Comparison of ENCODE assay signal across 1 cellular context in the genomic region with DNA sequence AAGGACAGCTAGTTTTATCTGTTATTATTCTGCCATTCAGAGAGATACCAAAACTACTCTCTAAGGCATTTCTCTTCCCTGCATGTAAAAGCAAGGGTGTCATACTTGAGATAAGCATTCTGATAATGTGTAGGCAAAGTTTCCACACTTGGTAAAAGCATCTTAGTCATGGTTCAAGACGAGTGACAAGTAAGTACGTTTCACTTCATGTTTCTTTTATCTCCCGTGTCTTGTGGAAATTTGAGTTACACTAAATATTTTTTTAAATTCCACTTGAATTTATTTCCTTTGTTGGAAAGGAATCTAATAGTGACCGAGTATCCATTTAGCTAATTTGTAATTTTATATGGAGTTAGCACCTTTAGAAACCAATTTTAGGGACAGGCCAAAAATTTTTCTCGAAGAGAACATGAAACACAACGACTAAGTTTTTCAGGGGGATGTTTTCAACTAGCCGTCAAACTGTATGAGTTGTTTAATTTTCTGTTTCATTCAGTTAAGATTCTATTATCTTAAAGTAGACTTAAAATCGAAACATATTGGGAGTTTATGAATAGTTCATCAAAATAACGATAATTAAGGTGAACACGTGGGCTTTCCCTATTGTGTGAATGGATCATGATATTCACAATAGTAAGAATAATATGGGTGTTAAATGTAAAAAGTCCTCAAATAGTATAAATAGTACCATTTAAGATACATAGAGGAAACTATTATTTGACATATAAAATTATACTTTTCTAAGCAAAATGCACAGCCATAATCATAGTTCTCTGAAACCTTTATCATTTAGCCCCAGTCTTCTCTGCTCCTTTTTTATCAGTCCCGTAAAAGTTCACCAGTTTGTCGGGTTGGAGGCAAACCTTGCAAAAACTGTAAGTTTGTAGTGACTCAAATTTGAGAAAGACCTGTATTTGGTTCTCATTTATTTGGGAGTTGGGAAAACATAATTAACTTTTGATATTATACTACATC.
TF ChIP-seq lines count a peak whose summit lies in the region.

No MANE protein-coding gene starts in this region.

TF ChIP-seq in K562, 482 proteins besides CTCF, POLR2A, EP300 and RAD21 (continued from another document and continues in another):
- TF ChIP-seq, protein P1, sequence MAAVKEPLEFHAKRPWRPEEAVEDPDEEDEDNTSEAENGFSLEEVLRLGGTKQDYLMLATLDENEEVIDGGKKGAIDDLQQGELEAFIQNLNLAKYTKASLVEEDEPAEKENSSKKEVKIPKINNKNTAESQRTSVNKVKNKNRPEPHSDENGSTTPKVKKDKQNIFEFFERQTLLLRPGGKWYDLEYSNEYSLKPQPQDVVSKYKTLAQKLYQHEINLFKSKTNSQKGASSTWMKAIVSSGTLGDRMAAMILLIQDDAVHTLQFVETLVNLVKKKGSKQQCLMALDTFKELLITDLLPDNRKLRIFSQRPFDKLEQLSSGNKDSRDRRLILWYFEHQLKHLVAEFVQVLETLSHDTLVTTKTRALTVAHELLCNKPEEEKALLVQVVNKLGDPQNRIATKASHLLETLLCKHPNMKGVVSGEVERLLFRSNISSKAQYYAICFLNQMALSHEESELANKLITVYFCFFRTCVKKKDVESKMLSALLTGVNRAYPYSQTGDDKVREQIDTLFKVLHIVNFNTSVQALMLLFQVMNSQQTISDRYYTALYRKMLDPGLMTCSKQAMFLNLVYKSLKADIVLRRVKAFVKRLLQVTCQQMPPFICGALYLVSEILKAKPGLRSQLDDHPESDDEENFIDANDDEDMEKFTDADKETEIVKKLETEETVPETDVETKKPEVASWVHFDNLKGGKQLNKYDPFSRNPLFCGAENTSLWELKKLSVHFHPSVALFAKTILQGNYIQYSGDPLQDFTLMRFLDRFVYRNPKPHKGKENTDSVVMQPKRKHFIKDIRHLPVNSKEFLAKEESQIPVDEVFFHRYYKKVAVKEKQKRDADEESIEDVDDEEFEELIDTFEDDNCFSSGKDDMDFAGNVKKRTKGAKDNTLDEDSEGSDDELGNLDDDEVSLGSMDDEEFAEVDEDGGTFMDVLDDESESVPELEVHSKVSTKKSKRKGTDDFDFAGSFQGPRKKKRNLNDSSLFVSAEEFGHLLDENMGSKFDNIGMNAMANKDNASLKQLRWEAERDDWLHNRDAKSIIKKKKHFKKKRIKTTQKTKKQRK (IDR thresholded peaks at IDR 0.05; ENCODE audit: borderline replicate concordance, low read depth, low read length) = no peak
- peak; percentile 50; the same call in 1 of the 2 replicates for TF ChIP-seq MYNN (IDR thresholded peaks at IDR 0.05)
- no peak for TF ChIP-seq MYNN (CRISPR knock-in tag; IDR thresholded peaks at IDR 0.05)
- no peak for TF ChIP-seq RNF219 (CRISPR knock-in tag; IDR thresholded peaks at IDR 0.05)
- TF ChIP-seq NCOR1 (IDR thresholded peaks at IDR 0.05) = peak; percentile 31; the same call in 1 of the 2 replicates
- TF ChIP-seq MYC (IDR thresholded peaks at IDR 0.05; ENCODE audit: low read depth, low read length) = peak; percentile 59; the same call in 1 of the 2 replicates
- TF ChIP-seq MYC (CRISPR knock-in tag; IDR thresholded peaks at IDR 0.05; ENCODE audit: borderline replicate concordance, low read depth) = no peak
- no peak for TF ChIP-seq PURB (CRISPR knock-in tag; IDR thresholded peaks at IDR 0.05; ENCODE audit: low read depth)
- no peak for TF ChIP-seq ADNP (tag; IDR thresholded peaks at IDR 0.05)
- no peak; the same call in 1 of the 2 replicates for TF ChIP-seq ZNF324 (CRISPR knock-in tag; IDR thresholded peaks at IDR 0.05)
- no peak for TF ChIP-seq STAG1 (CRISPR knock-in tag; IDR thresholded peaks at IDR 0.05; ENCODE audit: borderline replicate concordance)
- TF ChIP-seq TGIF2 (CRISPR knock-in tag; IDR thresholded peaks at IDR 0.05) = no peak
- TF ChIP-seq SRF (CRISPR knock-in tag; IDR thresholded peaks at IDR 0.05) = no peak
- TF ChIP-seq SMAD1 (IDR thresholded peaks at IDR 0.05; ENCODE audit: low read depth, low read length, partially characterized antibody) = no peak
- no peak for TF ChIP-seq EHMT2 (IDR thresholded peaks at IDR 0.05)
- peak; percentile 68; the same call in 1 of the 2 replicates for TF ChIP-seq ATF7 (IDR thresholded peaks at IDR 0.05)
- TF ChIP-seq ZNF174 (CRISPR knock-in tag; IDR thresholded peaks at IDR 0.05) = no peak
- no peak for TF ChIP-seq ZNF140 (CRISPR knock-in tag; IDR thresholded peaks at IDR 0.05)
- peak; percentile 30 for TF ChIP-seq CCNT2 (IDR thresholded peaks at IDR 0.05; ENCODE audit: borderline replicate concordance, extremely low read depth, insufficient read length, low read depth, low read length)
- no peak for TF ChIP-seq ZNF280B (CRISPR knock-in tag; IDR thresholded peaks at IDR 0.05)
- TF ChIP-seq, protein P2, sequence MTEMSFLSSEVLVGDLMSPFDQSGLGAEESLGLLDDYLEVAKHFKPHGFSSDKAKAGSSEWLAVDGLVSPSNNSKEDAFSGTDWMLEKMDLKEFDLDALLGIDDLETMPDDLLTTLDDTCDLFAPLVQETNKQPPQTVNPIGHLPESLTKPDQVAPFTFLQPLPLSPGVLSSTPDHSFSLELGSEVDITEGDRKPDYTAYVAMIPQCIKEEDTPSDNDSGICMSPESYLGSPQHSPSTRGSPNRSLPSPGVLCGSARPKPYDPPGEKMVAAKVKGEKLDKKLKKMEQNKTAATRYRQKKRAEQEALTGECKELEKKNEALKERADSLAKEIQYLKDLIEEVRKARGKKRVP (CRISPR knock-in tag; IDR thresholded peaks at IDR 0.05) = no peak
- no peak; the same call in 1 of the 2 replicates for TF ChIP-seq RFX7 (CRISPR knock-in tag; IDR thresholded peaks at IDR 0.05)
- no peak for TF ChIP-seq ESRRB (CRISPR knock-in tag; IDR thresholded peaks at IDR 0.05; ENCODE audit: borderline replicate concordance)
- peak; percentile 59 for TF ChIP-seq TCF3 (CRISPR knock-in tag; IDR thresholded peaks at IDR 0.05)
- no peak for TF ChIP-seq KLF6 (CRISPR knock-in tag; IDR thresholded peaks at IDR 0.05; ENCODE audit: borderline replicate concordance)
- TF ChIP-seq, protein P3, sequence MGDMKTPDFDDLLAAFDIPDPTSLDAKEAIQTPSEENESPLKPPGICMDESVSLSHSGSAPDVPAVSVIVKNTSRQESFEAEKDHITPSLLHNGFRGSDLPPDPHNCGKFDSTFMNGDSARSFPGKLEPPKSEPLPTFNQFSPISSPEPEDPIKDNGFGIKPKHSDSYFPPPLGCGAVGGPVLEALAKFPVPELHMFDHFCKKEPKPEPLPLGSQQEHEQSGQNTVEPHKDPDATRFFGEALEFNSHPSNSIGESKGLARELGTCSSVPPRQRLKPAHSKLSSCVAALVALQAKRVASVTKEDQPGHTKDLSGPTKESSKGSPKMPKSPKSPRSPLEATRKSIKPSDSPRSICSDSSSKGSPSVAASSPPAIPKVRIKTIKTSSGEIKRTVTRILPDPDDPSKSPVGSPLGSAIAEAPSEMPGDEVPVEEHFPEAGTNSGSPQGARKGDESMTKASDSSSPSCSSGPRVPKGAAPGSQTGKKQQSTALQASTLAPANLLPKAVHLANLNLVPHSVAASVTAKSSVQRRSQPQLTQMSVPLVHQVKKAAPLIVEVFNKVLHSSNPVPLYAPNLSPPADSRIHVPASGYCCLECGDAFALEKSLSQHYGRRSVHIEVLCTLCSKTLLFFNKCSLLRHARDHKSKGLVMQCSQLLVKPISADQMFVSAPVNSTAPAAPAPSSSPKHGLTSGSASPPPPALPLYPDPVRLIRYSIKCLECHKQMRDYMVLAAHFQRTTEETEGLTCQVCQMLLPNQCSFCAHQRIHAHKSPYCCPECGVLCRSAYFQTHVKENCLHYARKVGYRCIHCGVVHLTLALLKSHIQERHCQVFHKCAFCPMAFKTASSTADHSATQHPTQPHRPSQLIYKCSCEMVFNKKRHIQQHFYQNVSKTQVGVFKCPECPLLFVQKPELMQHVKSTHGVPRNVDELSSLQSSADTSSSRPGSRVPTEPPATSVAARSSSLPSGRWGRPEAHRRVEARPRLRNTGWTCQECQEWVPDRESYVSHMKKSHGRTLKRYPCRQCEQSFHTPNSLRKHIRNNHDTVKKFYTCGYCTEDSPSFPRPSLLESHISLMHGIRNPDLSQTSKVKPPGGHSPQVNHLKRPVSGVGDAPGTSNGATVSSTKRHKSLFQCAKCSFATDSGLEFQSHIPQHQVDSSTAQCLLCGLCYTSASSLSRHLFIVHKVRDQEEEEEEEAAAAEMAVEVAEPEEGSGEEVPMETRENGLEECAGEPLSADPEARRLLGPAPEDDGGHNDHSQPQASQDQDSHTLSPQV (IDR thresholded peaks at IDR 0.05) = peak; percentile 75
- TF ChIP-seq POLR2AphosphoS5 (IDR thresholded peaks at IDR 0.05; ENCODE audit: control insufficient read depth, insufficient read depth, low read depth, low read length) = peak; percentile 57; the same call in 1 of the 2 replicates
- peak; percentile 64 for TF ChIP-seq KDM5B (IDR thresholded peaks at IDR 0.05; ENCODE audit: insufficient replicate concordance, low read depth, low read length)
- TF ChIP-seq ZNF589 (CRISPR knock-in tag; IDR thresholded peaks at IDR 0.05; ENCODE audit: low read depth) = no peak; the same call in 1 of the 2 replicates
- no peak for TF ChIP-seq GABPA (tag; conservative IDR thresholded peaks at IDR 0.05; ENCODE audit: low read depth)
- TF ChIP-seq ZNF121 (CRISPR knock-in tag; conservative IDR thresholded peaks at IDR 0.05) = no peak
- TF ChIP-seq HNRNPH1 (optimal IDR thresholded peaks at IDR 0.05; ENCODE audit: low read depth, low read length) = no peak
- TF ChIP-seq POLR2G (IDR thresholded peaks at IDR 0.05; ENCODE audit: low read depth, low read length) = no peak
- TF ChIP-seq YY1 (IDR thresholded peaks at IDR 0.05; ENCODE audit: borderline replicate concordance in 1 of 3, control insufficient read depth in 1 of 3, extremely low read depth in 1 of 3, insufficient read depth in 3 of 3, insufficient read length in 1 of 3, insufficient replicate concordance in 2 of 3, low read depth in 1 of 3, low read length in 2 of 3) = no peak
- TF ChIP-seq RBM39 (optimal IDR thresholded peaks at IDR 0.05; ENCODE audit: low read depth, low read length) = no peak
- TF ChIP-seq TARDBP (IDR thresholded peaks at IDR 0.05) = no peak
- TF ChIP-seq CAMTA2 (CRISPR knock-in tag; conservative IDR thresholded peaks at IDR 0.05) = no peak
- TF ChIP-seq MBD2 (IDR thresholded peaks at IDR 0.05; ENCODE audit: borderline replicate concordance, low read depth) = peak; percentile 59
- TF ChIP-seq ARID3B (CRISPR knock-in tag; IDR thresholded peaks at IDR 0.05; ENCODE audit: borderline replicate concordance) = no peak
- no peak for TF ChIP-seq MEF2D (tag; conservative IDR thresholded peaks at IDR 0.05; ENCODE audit: low read depth)
- no peak; the same call in 1 of the 2 replicates for TF ChIP-seq MTA3 (IDR thresholded peaks at IDR 0.05; ENCODE audit: borderline replicate concordance)
- no peak for TF ChIP-seq ZNF431 (CRISPR knock-in tag; IDR thresholded peaks at IDR 0.05)
- TF ChIP-seq ZNF436 (CRISPR knock-in tag; IDR thresholded peaks at IDR 0.05) = no peak
- TF ChIP-seq CBX5 (IDR thresholded peaks at IDR 0.05; ENCODE audit: borderline replicate concordance, low read depth) = no peak
- TF ChIP-seq, protein P4, sequence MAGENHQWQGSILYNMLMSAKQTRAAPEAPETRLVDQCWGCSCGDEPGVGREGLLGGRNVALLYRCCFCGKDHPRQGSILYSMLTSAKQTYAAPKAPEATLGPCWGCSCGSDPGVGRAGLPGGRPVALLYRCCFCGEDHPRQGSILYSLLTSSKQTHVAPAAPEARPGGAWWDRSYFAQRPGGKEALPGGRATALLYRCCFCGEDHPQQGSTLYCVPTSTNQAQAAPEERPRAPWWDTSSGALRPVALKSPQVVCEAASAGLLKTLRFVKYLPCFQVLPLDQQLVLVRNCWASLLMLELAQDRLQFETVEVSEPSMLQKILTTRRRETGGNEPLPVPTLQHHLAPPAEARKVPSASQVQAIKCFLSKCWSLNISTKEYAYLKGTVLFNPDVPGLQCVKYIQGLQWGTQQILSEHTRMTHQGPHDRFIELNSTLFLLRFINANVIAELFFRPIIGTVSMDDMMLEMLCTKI (IDR thresholded peaks at IDR 0.05; ENCODE audit: partially characterized antibody) = no peak
- no peak for TF ChIP-seq SMC3 (conservative IDR thresholded peaks at IDR 0.05; ENCODE audit: insufficient read depth, low read depth, low read length)
- TF ChIP-seq, protein P5, sequence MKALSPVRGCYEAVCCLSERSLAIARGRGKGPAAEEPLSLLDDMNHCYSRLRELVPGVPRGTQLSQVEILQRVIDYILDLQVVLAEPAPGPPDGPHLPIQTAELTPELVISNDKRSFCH (CRISPR knock-in tag; IDR thresholded peaks at IDR 0.05) = no peak
- TF ChIP-seq, protein P5 (tag; IDR thresholded peaks at IDR 0.05) = no peak
